In the genomic region with DNA sequence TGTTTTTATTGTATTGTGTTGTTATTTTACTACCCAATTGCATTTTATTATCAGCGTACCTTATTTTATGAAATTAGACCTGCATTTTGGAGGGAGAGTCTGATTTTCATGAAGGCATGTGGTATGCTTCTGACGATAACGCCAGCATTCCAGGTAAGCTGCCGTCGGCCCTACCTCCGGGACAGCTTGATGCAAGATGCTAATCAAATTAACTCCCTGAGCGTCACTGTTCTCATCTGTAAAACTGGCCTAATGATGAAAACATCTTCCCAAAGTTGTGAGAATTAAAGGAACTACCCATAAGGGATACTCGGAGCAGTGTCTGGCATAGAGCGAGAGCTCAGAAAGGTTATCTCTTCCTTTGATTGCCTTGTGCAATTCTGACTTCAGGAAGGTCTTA, we compare ENCODE assay signal across 6 cellular contexts. TPM values are rescaled to one million over a fixed set of nuclear protein-coding genes. Genes with fewer than 3 reads are reported as not detected.
"Had no signal": no experiment of that assay in that cellular context is flagged by ENCODE, and none has a peak within 500 bp of the region (broad histone marks: within the 10 kb centered on the region; RNA-seq: fewer than 3 reads in every experiment).

No MANE protein-coding gene starts in this region.

- DNase-seq: IMR-90 had no signal

- H3K36me3 Mint-ChIP-seq: IgD-negative memory B cell had no signal

- H3K9me3 Mint-ChIP-seq: IgD-negative memory B cell had no signal

- H3K4me3 ChIP-seq: K562 had no signal

- H3K4me3 Mint-ChIP-seq: IgD-negative memory B cell had no signal

- H3K27ac ChIP-seq: HL-60 had no signal

RNA-seq across cellular contexts. Expression of gene LAIR2, which starts 12.9 kb away (rescaled TPM):
- total RNA-seq: HT-29, HT1080, IMR-90, K562 had no signal
- polyA plus RNA-seq: IMR-90, K562 had no signal

RNA-seq across cellular contexts. Expression of gene CDC42EP5, which starts 16.7 kb away (rescaled TPM):
- polyA plus RNA-seq: IgD-negative memory B cell had no signal

RNA-seq across cellular contexts. Expression of gene LENG9, which starts 26.2 kb away (rescaled TPM):
- polyA plus RNA-seq: IgD-negative memory B cell had no signal
